In genomic region chr11:36215688-36216050, GRCh38 we compare ENCODE assay signal across 27 cellular contexts.
"Had no signal": no experiment of that assay in that cellular context is flagged by ENCODE, and none has a peak within 500 bp of the region (broad histone marks: within the 10 kb centered on the region; RNA-seq: fewer than 3 reads in every experiment).

No MANE protein-coding gene starts in this region.

- H3K36me3 ChIP-seq: cardiac muscle cell, SJCRH30 had no signal

- H3K9me3 ChIP-seq: SK-N-SH had no signal

- H3K27me3 ChIP-seq: cardiac muscle cell, SJCRH30 had no signal

- H3K4me2 ChIP-seq: SK-N-SH had no signal

- DNase-seq: activated CD4-positive, alpha-beta T cell treated with anti-CD3 and anti-CD28 coated beads, Interleukin-2, amount 10 ng/mL, durations not matched to agents 24 days and 14 days; activated CD4-positive, alpha-beta T cell treated with anti-CD3 and anti-CD28 coated beads, Interleukin-2, amount 50 U/mL, for 4 hours; activated CD8-positive, alpha-beta T cell treated with anti-CD3 and anti-CD28 coated beads for 36 hours; activated effector memory CD4-positive, alpha-beta T cell treated with anti-CD3 and anti-CD28 coated beads, Interleukin-2, amount 50 U/mL, for 16 hours; activated naive CD4-positive, alpha-beta T cell; activated naive CD4-positive, alpha-beta T cell treated with anti-CD3 and anti-CD28 coated beads, Interleukin-2, amount 50 U/mL, for 16 hours; activated naive CD8-positive, alpha-beta T cell treated with anti-CD3 and anti-CD28 coated beads for 36 hours; activated T-cell treated with anti-CD3 and anti-CD28 coated beads, Interleukin-2, amount 50 U/mL, for 1 hour; activated T-cell treated with anti-CD3 and anti-CD28 coated beads, Interleukin-2, amount 50 U/mL, for 72 hours; amniotic stem cell; aorta; MM.1S; NCI-H1092 treated with DMSO at 0.1 percent for 48 hours; NCI-H1417 treated with DMSO at 0.1 percent for 48 hours; NCI-H187 treated with DMSO at 0.1 percent for 48 hours; NCI-H2081; NCI-H2171 treated with DMSO at 0.1 percent for 48 hours; NCI-H2227 treated with DMSO at 0.1 percent for 48 hours; NCI-H446; NCI-H510A treated with DMSO at 0.1 percent for 48 hours; NCI-H69; SHP77; SK-N-SH had no signal

- H3K4me3 ChIP-seq: cardiac muscle cell, SJCRH30 had no signal

- H3K9ac ChIP-seq: SK-N-SH had no signal

- ATAC-seq: activated CD8-positive, alpha-beta T cell treated with anti-CD3 and anti-CD28 coated beads for 36 hours; activated T-cell treated with anti-CD3 and anti-CD28 coated beads, Interleukin-2, amount 50 U/mL, for 72 hours; activated T-helper 17 cell treated with anti-CD3 and anti-CD28 coated beads, Interleukin-2, amount 50 U/mL, for 72 hours; Panc1 had no signal

- H3K27ac ChIP-seq: cardiac muscle cell, SJCRH30 had no signal

- H3K4me1 ChIP-seq: SJCRH30 had no signal
